ENCODE assay signal across 8 cellular contexts in the genomic region with DNA sequence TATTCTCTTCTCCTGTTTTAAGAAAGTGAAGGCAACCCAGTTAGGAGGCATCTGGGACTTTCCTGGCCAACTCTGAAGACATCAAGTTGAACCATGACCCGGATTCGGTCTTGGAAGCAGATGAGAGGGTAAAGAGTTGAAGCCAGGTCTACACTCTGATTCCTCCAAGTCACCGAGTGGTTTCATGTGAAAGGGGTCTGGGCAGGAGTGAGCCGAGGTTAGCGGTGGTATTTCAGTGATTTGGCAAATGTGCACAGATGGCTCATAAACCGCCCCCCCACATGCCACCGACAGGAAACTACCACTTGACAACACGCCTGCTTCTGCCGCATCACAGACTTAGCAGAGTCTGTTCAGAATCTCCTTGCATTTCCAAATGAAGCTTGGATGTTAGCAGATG. TPM values are rescaled to one million over a fixed set of nuclear protein-coding genes. Genes with fewer than 3 reads are reported as not detected.
DNase-seq lines count a peak whose midpoint lies in the region; ATAC-seq, FAIRE-seq and TF ChIP-seq lines count a peak whose summit lies in the region.

No MANE protein-coding gene starts in this region.

- H3K4me1 Mint-ChIP-seq in T-cell = peaks cover 32 to 52% (median 39%) of the 10 kb centered on the region in 3 donors
- H3K4me1 Mint-ChIP-seq in stimulated activated effector memory CD8-positive, alpha-beta T cell treated with anti-CD3 and anti-CD28 coated beads, Interleukin-12 subunit alpha, Interleukin-12 subunit beta, amount 100 ng/mL, for 72 hours = peaks cover 34% of the 10 kb centered on the region

- ATAC-seq in HG03103 (IDR thresholded peaks at IDR 0.05; ENCODE audit: low read depth, unreplicated experiment) (peak; percentile 73), T-cell (replicated peaks in 1 of 4) (peak; percentile 92 to 95 (median 94)), K562 (no peak)
- peak; percentile 91 for ATAC-seq in stimulated activated effector memory CD8-positive, alpha-beta T cell treated with anti-CD3 and anti-CD28 coated beads, Interleukin-12 subunit alpha, Interleukin-12 subunit beta, amount 100 ng/mL, for 72 hours

- no peaks in the 10 kb centered on the region; a peak in 1 of 5 replicates for H3K27me3 ChIP-seq in K562 (ENCODE audit: control insufficient read depth in 2 of 2, insufficient read depth in 2 of 2, low read length in 2 of 2)

- TF ChIP-seq RAD21 in K562 (CRISPR knock-in tag; conservative IDR thresholded peaks at IDR 0.05 in 1 of 2, IDR thresholded peaks at IDR 0.05 in 1 of 2) = no peak

- peaks cover 5% of the 10 kb centered on the region for H3K9me1 ChIP-seq in K562 (ENCODE audit: control insufficient read depth, insufficient read depth, low read length)

- CTCF ChIA-PET in T-cell (lab: Charles Lee) = interaction anchor here (0.6 to 2.2 kb wide), 9 partner anchors 10 to 567 kb away, joined by 3 to 12 read pairs (median 5); a partner anchor contains a TSS
- CTCF ChIA-PET in K562 (lab: Yijun Ruan, JAX; ENCODE audit: low intra/inter-chr PET ratio) = interaction anchor here (0.9 to 1.6 kb wide), 2 partner anchors 63 to 65 kb away, joined by 3 to 16 read pairs; no protein-coding TSS in a partner anchor

- H3K27ac ChIP-seq in K562 (ENCODE audit: extremely low read depth, low read depth, low read length) = 0 out of 3 replicates have a peak overlapping the region, but pooled peaks have one; percentile 7

- H3K79me2 ChIP-seq in K562 (ENCODE audit: control insufficient read depth, insufficient read depth, low read length) = no peaks in the 10 kb centered on the region

- H3K9me3 Mint-ChIP-seq in T-cell = no peaks in the 10 kb centered on the region
- no peaks in the 10 kb centered on the region for H3K9me3 Mint-ChIP-seq in stimulated activated effector memory CD8-positive, alpha-beta T cell treated with anti-CD3 and anti-CD28 coated beads, Interleukin-12 subunit alpha, Interleukin-12 subunit beta, amount 100 ng/mL, for 72 hours

- H3K4me2 ChIP-seq in K562 (ENCODE audit: insufficient read depth, low read length) = no peak overlapping the region; the same call in 1 of the 2 replicates

- peaks cover 30 to 37% of the 10 kb centered on the region in 2 experiments; a peak in 4 of 5 replicates for H3K4me1 ChIP-seq in K562 (replicated peaks in 1 of 2; ENCODE audit: control insufficient read depth in 2 of 2, insufficient read depth in 2 of 2, low read length in 2 of 2)

- POLR2A ChIA-PET in T-cell (lab: Charles Lee) (interaction anchor here in 1 of 2 donors (0.5 to 0.6 kb wide), 2 partner anchors 41 to 1291 kb away, joined by 3 to 5 read pairs; no protein-coding TSS in a partner anchor), K562 (lab: Yijun Ruan, JAX) (no interaction called here)

- H3K4me3 ChIP-seq in K562 = no peak overlapping the region

- intact Hi-C loops in K562 (cut with micrococcal nuclease) = loop anchor here (2.0 to 10.0 kb wide), 3 partner anchors 22 to 398 kb away; partner anchors contain the start of gene ZNF775

- no peaks in the 10 kb centered on the region for H3K36me3 ChIP-seq in K562 (ENCODE audit: control insufficient read depth, insufficient read depth, low read length)

- TF ChIP-seq POLR2A in K562 (conservative IDR thresholded peaks at IDR 0.05) = no peak

- BruUV-seq in K562 (replicated peaks; lab: Mats Ljungman, UMichigan) = no TSS peak

- H3K27me3 Mint-ChIP-seq in T-cell = no peaks in the 10 kb centered on the region

- H4K20me1 ChIP-seq in K562 (replicated peaks; ENCODE audit: control insufficient read depth, insufficient read depth, low read length) = no peaks in the 10 kb centered on the region

- no peaks in the 10 kb centered on the region for H3K36me3 Mint-ChIP-seq in T-cell
- H3K36me3 Mint-ChIP-seq in stimulated activated effector memory CD8-positive, alpha-beta T cell treated with anti-CD3 and anti-CD28 coated beads, Interleukin-12 subunit alpha, Interleukin-12 subunit beta, amount 100 ng/mL, for 72 hours = peaks cover 9% of the 10 kb centered on the region

- H3K4me3 Mint-ChIP-seq in T-cell = peak overlapping the region; percentile 32 to 67 (median 67)
- H3K4me3 Mint-ChIP-seq in stimulated activated effector memory CD8-positive, alpha-beta T cell treated with anti-CD3 and anti-CD28 coated beads, Interleukin-12 subunit alpha, Interleukin-12 subunit beta, amount 100 ng/mL, for 72 hours = peak overlapping the region; percentile 44

- WGBS in K562 (ENCODE audit: insufficient coverage, low coverage, missing lambda C conversion rate) = 63% methylated on average over 9 of the region's 9 CpGs

- TF ChIP-seq CTCF in K562 (IDR thresholded peaks at IDR 0.05 in 2 of 3, conservative IDR thresholded peaks at IDR 0.05 in 1 of 3; ENCODE audit: insufficient read depth in 2 of 3, low read depth in 1 of 3, low read length in 3 of 3) = no peak

- FAIRE-seq in K562 (lab: Jason Lieb, UNC) = no peak

- no peak overlapping the region for H3K9ac ChIP-seq in K562 (ENCODE audit: insufficient read depth in 1 of 2, low read depth in 2 of 2, low read length in 2 of 2)

- DNase-seq in GDM1 (lab: John Stamatoyannopoulos, UW) = peak; percentile 49
- peak; percentile 51 to 83 (median 71) for DNase-seq in T-cell
- peak in 1 of 4 experiments; percentile 15 for DNase-seq in K562 (ENCODE audit: extremely low read depth in 1 of 4, low spot score in 3 of 4)
- peak; percentile 27 to 73 for DNase-seq in stimulated activated effector memory CD8-positive, alpha-beta T cell treated with anti-CD3 and anti-CD28 coated beads, Interleukin-12 subunit alpha, Interleukin-12 subunit beta, amount 100 ng/mL, for 72 hours (ENCODE audit: low spot score in 2 of 2)
- DNase-seq in COLO829 (ENCODE audit: low spot score) = no peak
- DNase-seq in AG08396 (ENCODE audit: low spot score) = no peak
- no peak for DNase-seq in HK-2 (ENCODE audit: unreplicated experiment)

- H3K9me3 ChIP-seq in K562 (replicated peaks; ENCODE audit: control insufficient read depth, insufficient read depth, low read depth, low read length) = no peaks in the 10 kb centered on the region

- TF ChIP-seq EP300 in K562 (IDR thresholded peaks at IDR 0.05; ENCODE audit: low read length) = no peak

- in situ Hi-C loops in K562 (cut with MboI) = no loop called here

- H2AFZ ChIP-seq in K562 (ENCODE audit: low read depth, low read length) = peak overlapping the region; percentile 48

- H3K27ac Mint-ChIP-seq in T-cell = peak overlapping the region; percentile 93
- peak overlapping the region; percentile 11 for H3K27ac Mint-ChIP-seq in stimulated activated effector memory CD8-positive, alpha-beta T cell treated with anti-CD3 and anti-CD28 coated beads, Interleukin-12 subunit alpha, Interleukin-12 subunit beta, amount 100 ng/mL, for 72 hours

RNA-seq across cellular contexts. Expression of gene REPIN1, which starts 11.3 kb away (rescaled TPM):
- total RNA-seq in T-cell (100 to 1,000 TPM in 3 of 5 donors, 10 to 100 TPM in 2; 64.0 to 110 (median 101) TPM), K562 (2014; rRNA removed) (212 and 268 TPM in 2 replicates), K562 (2014; rRNA removed; fragmentation: Illumina TruSeq; extraction: Trizol) (46.9 and 56.8 TPM in 2 replicates), K562 (2015; rRNA removed; fragmentation: Illumina TruSeq; extraction: Trizol) (94.0 and 99.6 TPM in 2 replicates), K562 (2021) (277 and 283 TPM in 2 replicates)
- 109 and 296 TPM in 2 replicates for total RNA-seq in K562 (2011; cell fraction: chromatin; rRNA removed; ENCODE audit: low replicate concordance)
- total RNA-seq in K562 (2011; cell fraction: nucleolus; rRNA removed) = 251 and 260 TPM in 2 replicates
- total RNA-seq in K562 (2011; cell fraction: nucleoplasm; rRNA removed) = 183 and 184 TPM in 2 replicates
- polyA plus RNA-seq in K562 (2011; rRNA removed) (130 and 189 TPM in 2 replicates), K562 (2014; fragmentation: Illumina TruSeq; extraction: Trizol) (94.3 and 120 TPM in 2 replicates), K562 (2014; fragmentation: Nextera tagmentation; extraction: Ambion mirVana) (10 to 100 TPM in 1 of 2 experiments, 1 to 10 TPM in 1; 8.1 to 11.0 TPM), K562 (2014; rRNA removed) (209 and 237 TPM in 2 replicates)
- polyA plus RNA-seq in K562 (2011; cell fraction: cytosol; rRNA removed) = 210 and 322 TPM in 2 replicates
- polyA plus RNA-seq in K562 (2011; cell fraction: nucleus; rRNA removed) = 461 and 543 TPM in 2 replicates
- 186 and 202 TPM in 2 replicates for polyA plus RNA-seq in K562 (2012)
- 65.6 and 71.9 TPM in 2 replicates for polyA minus RNA-seq in K562 (2011; rRNA and poly(A)+ RNA removed)
- 96.6 and 122 TPM in 2 replicates for polyA minus RNA-seq in K562 (2011; cell fraction: cytosol; rRNA and poly(A)+ RNA removed)
- 81.0 and 130 TPM in 2 replicates for polyA minus RNA-seq in K562 (2011; cell fraction: nucleus; rRNA and poly(A)+ RNA removed)

RNA-seq across cellular contexts. Expression of gene RARRES2, which starts 15.8 kb away (rescaled TPM):
- total RNA-seq in T-cell (1 to 10 TPM in 3 of 5 donors, not detected in 2; 2.7 to 3.2 (median 2.7) TPM), K562 (2014; rRNA removed) (not detected in 2 replicates), K562 (2014; rRNA removed; fragmentation: Illumina TruSeq; extraction: Trizol) (not detected in 2 replicates), K562 (2015; rRNA removed; fragmentation: Illumina TruSeq; extraction: Trizol) (not detected in 2 replicates), K562 (2021) (1.7 and 1.8 TPM in 2 replicates)
- not detected in 2 replicates for total RNA-seq in K562 (2011; cell fraction: chromatin; rRNA removed; ENCODE audit: low replicate concordance)
- not detected in 2 replicates for total RNA-seq in K562 (2011; cell fraction: nucleolus; rRNA removed)
- not detected in 2 replicates for total RNA-seq in K562 (2011; cell fraction: nucleoplasm; rRNA removed)
- polyA plus RNA-seq in K562 (2011; rRNA removed) (0.11 TPM in 1 of 2 replicates, not detected in the other), K562 (2014; fragmentation: Illumina TruSeq; extraction: Trizol) (not detected in 2 replicates), K562 (2014; fragmentation: Nextera tagmentation; extraction: Ambion mirVana) (not detected), K562 (2014; rRNA removed) (0.23 TPM in 1 of 2 replicates, not detected in the other)
- 0.51 and 0.55 TPM in 2 replicates for polyA plus RNA-seq in K562 (2011; cell fraction: cytosol; rRNA removed)
- polyA plus RNA-seq in K562 (2011; cell fraction: nucleus; rRNA removed) = 0.13 and 0.26 TPM in 2 replicates
- 0.21 and 0.33 TPM in 2 replicates for polyA plus RNA-seq in K562 (2012)
- polyA minus RNA-seq in K562 (2011; rRNA and poly(A)+ RNA removed) = not detected in 2 replicates
- polyA minus RNA-seq in K562 (2011; cell fraction: cytosol; rRNA and poly(A)+ RNA removed) = not detected in 2 replicates
- not detected in 2 replicates for polyA minus RNA-seq in K562 (2011; cell fraction: nucleus; rRNA and poly(A)+ RNA removed)

RNA-seq across cellular contexts. Expression of gene ZNF775, which starts 21.9 kb away (rescaled TPM):
- total RNA-seq in T-cell = 1 to 10 TPM; 1.9 to 8.6 (median 6.3) TPM
- 3.1 and 10.5 TPM in 2 replicates for total RNA-seq in K562 (2011; cell fraction: chromatin; rRNA removed; ENCODE audit: low replicate concordance)
- total RNA-seq in K562 (2011; cell fraction: nucleolus; rRNA removed) = 12.0 and 14.7 TPM in 2 replicates
- 5.9 TPM in 2 replicates for total RNA-seq in K562 (2011; cell fraction: nucleoplasm; rRNA removed)
- total RNA-seq in K562 (2014; rRNA removed) = 18.6 and 21.8 TPM in 2 replicates
- total RNA-seq in K562 (2014; rRNA removed; fragmentation: Illumina TruSeq; extraction: Trizol) = 1.1 and 1.8 TPM in 2 replicates
- 5.5 and 5.7 TPM in 2 replicates for total RNA-seq in K562 (2015; rRNA removed; fragmentation: Illumina TruSeq; extraction: Trizol)
- total RNA-seq in K562 (2021) = 18.7 and 19.2 TPM in 2 replicates
- 4.9 and 8.3 TPM in 2 replicates for polyA plus RNA-seq in K562 (2011; rRNA removed)
- 7.9 and 29.5 TPM in 2 replicates for polyA plus RNA-seq in K562 (2011; cell fraction: cytosol; rRNA removed)
- polyA plus RNA-seq in K562 (2011; cell fraction: nucleus; rRNA removed) = 9.1 and 15.1 TPM in 2 replicates
- polyA plus RNA-seq in K562 (2012) = 11.8 and 13.9 TPM in 2 replicates
- 1.5 and 3.5 TPM in 2 replicates for polyA plus RNA-seq in K562 (2014; fragmentation: Illumina TruSeq; extraction: Trizol)
- under 1 TPM; 0.04 to 0.20 TPM for polyA plus RNA-seq in K562 (2014; fragmentation: Nextera tagmentation; extraction: Ambion mirVana)
- 13.1 and 13.2 TPM in 2 replicates for polyA plus RNA-seq in K562 (2014; rRNA removed)
- polyA minus RNA-seq in K562 (2011; rRNA and poly(A)+ RNA removed) = 1.3 and 1.6 TPM in 2 replicates
- polyA minus RNA-seq in K562 (2011; cell fraction: cytosol; rRNA and poly(A)+ RNA removed) = 7.2 and 17.1 TPM in 2 replicates
- polyA minus RNA-seq in K562 (2011; cell fraction: nucleus; rRNA and poly(A)+ RNA removed) = 4.3 and 5.3 TPM in 2 replicates

RNA-seq across cellular contexts. Expression of gene ACTR3C, which starts 33.9 kb away (rescaled TPM):
- total RNA-seq in T-cell = 10 to 100 TPM in 4 of 5 donors, 1 to 10 TPM in 1; 9.2 to 14.6 (median 12.4) TPM
- 118 and 124 TPM in 2 replicates for total RNA-seq in K562 (2011; cell fraction: chromatin; rRNA removed; ENCODE audit: low replicate concordance)
- 77.7 and 87.2 TPM in 2 replicates for total RNA-seq in K562 (2011; cell fraction: nucleolus; rRNA removed)
- 81.8 and 110 TPM in 2 replicates for total RNA-seq in K562 (2011; cell fraction: nucleoplasm; rRNA removed)
- total RNA-seq in K562 (2014; rRNA removed) = 12.1 and 12.9 TPM in 2 replicates
- 14.2 and 16.9 TPM in 2 replicates for total RNA-seq in K562 (2014; rRNA removed; fragmentation: Illumina TruSeq; extraction: Trizol)
- total RNA-seq in K562 (2015; rRNA removed; fragmentation: Illumina TruSeq; extraction: Trizol) = 14.8 and 16.8 TPM in 2 replicates
- total RNA-seq in K562 (2021) = 10.0 and 10.8 TPM in 2 replicates
- 28.1 and 35.4 TPM in 2 replicates for polyA plus RNA-seq in K562 (2011; rRNA removed)
- 13.0 and 26.1 TPM in 2 replicates for polyA plus RNA-seq in K562 (2011; cell fraction: cytosol; rRNA removed)
- polyA plus RNA-seq in K562 (2011; cell fraction: nucleus; rRNA removed) = 30.3 and 45.3 TPM in 2 replicates
- 13.2 and 18.9 TPM in 2 replicates for polyA plus RNA-seq in K562 (2012)
- 12.2 and 13.4 TPM in 2 replicates for polyA plus RNA-seq in K562 (2014; fragmentation: Illumina TruSeq; extraction: Trizol)
- polyA plus RNA-seq in K562 (2014; fragmentation: Nextera tagmentation; extraction: Ambion mirVana) = 10 to 100 TPM in 1 of 2 experiments, 1 to 10 TPM in 1; 9.0 to 13.3 TPM
- polyA plus RNA-seq in K562 (2014; rRNA removed) = 14.9 and 16.9 TPM in 2 replicates
- 61.6 and 72.6 TPM in 2 replicates for polyA minus RNA-seq in K562 (2011; rRNA and poly(A)+ RNA removed)
- 16.9 and 22.1 TPM in 2 replicates for polyA minus RNA-seq in K562 (2011; cell fraction: cytosol; rRNA and poly(A)+ RNA removed)
- 75.1 and 126 TPM in 2 replicates for polyA minus RNA-seq in K562 (2011; cell fraction: nucleus; rRNA and poly(A)+ RNA removed)

RNA-seq across cellular contexts. Expression of gene LRRC61, which starts 34.1 kb away (rescaled TPM):
- total RNA-seq in T-cell (10 to 100 TPM in 4 of 5 donors, 1 to 10 TPM in 1; 8.8 to 21.4 (median 16.6) TPM), K562 (2014; rRNA removed) (55.2 and 67.6 TPM in 2 replicates), K562 (2014; rRNA removed; fragmentation: Illumina TruSeq; extraction: Trizol) (16.8 and 18.7 TPM in 2 replicates), K562 (2015; rRNA removed; fragmentation: Illumina TruSeq; extraction: Trizol) (35.2 and 37.8 TPM in 2 replicates), K562 (2021) (49.5 and 50.6 TPM in 2 replicates)
- 114 and 182 TPM in 2 replicates for total RNA-seq in K562 (2011; cell fraction: chromatin; rRNA removed; ENCODE audit: low replicate concordance)
- 129 and 134 TPM in 2 replicates for total RNA-seq in K562 (2011; cell fraction: nucleolus; rRNA removed)
- 113 and 123 TPM in 2 replicates for total RNA-seq in K562 (2011; cell fraction: nucleoplasm; rRNA removed)
- polyA plus RNA-seq in K562 (2011; rRNA removed) (54.3 and 76.9 TPM in 2 replicates), K562 (2014; fragmentation: Illumina TruSeq; extraction: Trizol) (18.4 and 35.6 TPM in 2 replicates), K562 (2014; fragmentation: Nextera tagmentation; extraction: Ambion mirVana) (1 to 10 TPM; 1.3 to 1.7 TPM), K562 (2014; rRNA removed) (42.0 and 46.5 TPM in 2 replicates)
- polyA plus RNA-seq in K562 (2011; cell fraction: cytosol; rRNA removed) = 138 and 194 TPM in 2 replicates
- polyA plus RNA-seq in K562 (2011; cell fraction: nucleus; rRNA removed) = 125 and 205 TPM in 2 replicates
- 81.4 and 86.4 TPM in 2 replicates for polyA plus RNA-seq in K562 (2012)
- polyA minus RNA-seq in K562 (2011; rRNA and poly(A)+ RNA removed) = 44.8 and 55.6 TPM in 2 replicates
- polyA minus RNA-seq in K562 (2011; cell fraction: cytosol; rRNA and poly(A)+ RNA removed) = 94.8 and 130 TPM in 2 replicates
- polyA minus RNA-seq in K562 (2011; cell fraction: nucleus; rRNA and poly(A)+ RNA removed) = 89.0 and 106 TPM in 2 replicates

Comparison
In these comparisons a context has a peak if more than half of its experiments do, and no peak if none do; other contexts are left out.
1. DNase-seq: peak in GDM1 (single experiment), T-cell (34 of 34) and stimulated activated effector memory CD8-positive, alpha-beta T cell treated with anti-CD3 and anti-CD28 coated beads, Interleukin-12 subunit alpha, Interleukin-12 subunit beta, amount 100 ng/mL, for 72 hours (2 of 2); none in COLO829 (single experiment), AG08396 (single experiment) and HK-2 (single experiment).